ENCODE assay signal across 9 cellular contexts in genomic region chr3:45567730-45568172, GRCh38. TPM values are rescaled to one million over a fixed set of nuclear protein-coding genes. Genes with fewer than 3 reads are reported as not detected.
DNase-seq lines count a peak whose midpoint lies in the region; ATAC-seq and TF ChIP-seq lines count a peak whose summit lies in the region.
"Had no signal": no experiment of that assay in that cellular context is flagged by ENCODE, and none has a peak within 500 bp of the region (broad histone marks: within the 10 kb centered on the region; RNA-seq: fewer than 3 reads in every experiment).

No MANE protein-coding gene starts in this region.

- H3K27me3 ChIP-seq in heart left ventricle (no peaks in the 10 kb centered on the region), MG63 (no peaks in the 10 kb centered on the region)
- H3K27me3 ChIP-seq in effector memory CD4-positive, alpha-beta T cell (replicated peaks; ENCODE audit: control insufficient read depth, insufficient read depth, low read length, poor library complexity, severe bottlenecking): no peaks in the 10 kb centered on the region

- no peaks in the 10 kb centered on the region for H3K9me3 ChIP-seq in heart left ventricle
- H3K9me3 ChIP-seq in MG63: no peaks in the 10 kb centered on the region
- no peaks in the 10 kb centered on the region for H3K9me3 ChIP-seq in effector memory CD4-positive, alpha-beta T cell (ENCODE audit: control insufficient read depth, low read length)
- H3K9me3 ChIP-seq: thoracic aorta had no signal

- H3K27ac ChIP-seq in heart left ventricle: peak overlapping the region in 1 of 12 donors; percentile 39
- H3K27ac ChIP-seq in effector memory CD4-positive, alpha-beta T cell (ENCODE audit: insufficient read depth, low read length, poor library complexity, severe bottlenecking): no peak overlapping the region
- H3K27ac ChIP-seq: thoracic aorta had no signal

- TF ChIP-seq CTCF in GM10248 (IDR thresholded peaks at IDR 0.05; ENCODE audit: control extremely low read depth, extremely low read depth, low read depth, missing control alignments): no peak
- TF ChIP-seq CTCF in heart left ventricle (IDR thresholded peaks at IDR 0.05): no peak

- CTCF ChIA-PET in GM10248 (lab: Yijun Ruan, JAX): interaction anchor here (0.7 to 1.3 kb wide), 2 partner anchors 30 to 123 kb away, joined by 3 read pairs; no protein-coding TSS in a partner anchor

- POLR2A ChIA-PET in GM10248 (lab: Yijun Ruan, JAX): interaction anchor here (0.6 to 1.5 kb wide), 2 partner anchors 28 to 529 kb away, joined by 3 read pairs; no protein-coding TSS in a partner anchor

- intact Hi-C loops in heart left ventricle (cut with DNase I): no loop called here

- peaks cover 0 to 41% (median 10%) of the 10 kb centered on the region in 12 donors for H3K4me1 ChIP-seq in heart left ventricle
- H3K4me1 ChIP-seq in effector memory CD4-positive, alpha-beta T cell (ENCODE audit: control insufficient read depth, insufficient read depth, low read length, poor library complexity, severe bottlenecking): no peaks in the 10 kb centered on the region

- DNase-seq in GM10248 (ENCODE audit: extremely low spot score) (peak; percentile 73), NOMO-1 treated with DMSO at 0.1 percent for 48 hours (lab: John Stamatoyannopoulos, UW; ENCODE audit: unreplicated experiment) (peak; percentile 55), heart left ventricle (no peak), NCI-H2107 treated with DMSO at 0.1 percent for 48 hours (lab: John Stamatoyannopoulos, UW; ENCODE audit: unreplicated experiment) (no peak), MG63 (no peak)
- DNase-seq in effector memory CD4-positive, alpha-beta T cell: no peak

- H3K4me3 ChIP-seq in heart left ventricle: no peak overlapping the region
- no peak overlapping the region for H3K4me3 ChIP-seq in MG63
- no peak overlapping the region for H3K4me3 ChIP-seq in effector memory CD4-positive, alpha-beta T cell (ENCODE audit: insufficient read depth, low read depth, low read length, poor library complexity, severe bottlenecking)
- H3K4me3 ChIP-seq: thoracic aorta had no signal

- 63 to 75% (median 67%) methylated on average over 8 of the region's 8 CpGs for WGBS in heart left ventricle, 4 donors

- ATAC-seq in GM21576 (IDR thresholded peaks at IDR 0.05; ENCODE audit: unreplicated experiment): peak; percentile 49
- peak in 3 of 4 donors; percentile 21 to 68 (median 24) for ATAC-seq in heart left ventricle
- ATAC-seq in HG02981 (IDR thresholded peaks at IDR 0.05; ENCODE audit: unreplicated experiment): no peak

- TF ChIP-seq POLR2A in heart left ventricle (IDR thresholded peaks at IDR 0.05): no peak

- H3K36me3 ChIP-seq in heart left ventricle: no peaks in the 10 kb centered on the region
- H3K36me3 ChIP-seq in MG63: no peaks in the 10 kb centered on the region
- no peaks in the 10 kb centered on the region for H3K36me3 ChIP-seq in effector memory CD4-positive, alpha-beta T cell (ENCODE audit: control insufficient read depth, insufficient read depth, low read length)
- H3K36me3 ChIP-seq: thoracic aorta had no signal

RNA-seq across cellular contexts. Expression of gene LIMD1, which starts 26.8 kb away (rescaled TPM):
- 10 to 100 TPM; 24.8 to 42.8 (median 32.9) TPM for total RNA-seq in heart left ventricle
- 10 to 100 TPM; 14.4 to 17.7 TPM for polyA plus RNA-seq in heart left ventricle
- total RNA-seq in MG63 (2014; rRNA removed; shearing (Covaris generic); ENCODE audit: low replicate concordance): 6.5 and 9.3 TPM in 2 replicates

Comparison
In these comparisons a context has a peak if more than half of its experiments do, and no peak if none do; other contexts are left out.
1. DNase-seq: peak in GM10248 (single experiment) and NOMO-1 treated with DMSO at 0.1 percent for 48 hours (single experiment); none in heart left ventricle (0 of 5), NCI-H2107 treated with DMSO at 0.1 percent for 48 hours (single experiment), MG63 (single experiment) and effector memory CD4-positive, alpha-beta T cell (0 of 3).